In the genomic region with DNA sequence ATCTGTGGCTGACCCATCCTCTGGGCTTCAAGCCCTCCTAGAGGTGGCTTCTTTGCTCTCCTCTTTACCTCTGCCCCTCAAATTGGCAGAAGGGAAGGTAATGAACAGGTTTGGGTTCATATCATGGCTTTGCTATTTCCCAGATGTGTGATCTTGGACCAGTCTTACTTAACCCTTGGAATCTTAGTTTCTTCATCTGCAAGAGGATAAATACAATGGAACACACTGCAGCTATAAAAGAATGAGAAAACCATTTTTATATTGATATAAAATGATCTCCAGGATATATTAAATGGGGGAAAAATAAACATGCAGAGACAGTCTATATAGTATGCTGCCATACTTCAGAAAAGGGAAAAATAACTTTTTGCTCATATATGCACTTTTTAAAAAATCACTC, we compare ENCODE assay signal across 1 cellular context.
TF ChIP-seq lines count a peak whose summit lies in the region.

No MANE protein-coding gene starts in this region.

TF ChIP-seq in HepG2, 621 proteins besides CTCF, POLR2A, EP300 and RAD21:
- no peak for TF ChIP-seq DMAP1 (CRISPR knock-in tag; IDR thresholded peaks at IDR 0.05)
- no peak for TF ChIP-seq RARA (CRISPR knock-in tag; IDR thresholded peaks at IDR 0.05)
- no peak for TF ChIP-seq SIN3B (IDR thresholded peaks at IDR 0.05; ENCODE audit: low read length)
- TF ChIP-seq ZNF543 (CRISPR knock-in tag; IDR thresholded peaks at IDR 0.05): no peak
- no peak for TF ChIP-seq ELK4 (CRISPR knock-in tag; IDR thresholded peaks at IDR 0.05; ENCODE audit: borderline replicate concordance)
- TF ChIP-seq, protein P1, sequence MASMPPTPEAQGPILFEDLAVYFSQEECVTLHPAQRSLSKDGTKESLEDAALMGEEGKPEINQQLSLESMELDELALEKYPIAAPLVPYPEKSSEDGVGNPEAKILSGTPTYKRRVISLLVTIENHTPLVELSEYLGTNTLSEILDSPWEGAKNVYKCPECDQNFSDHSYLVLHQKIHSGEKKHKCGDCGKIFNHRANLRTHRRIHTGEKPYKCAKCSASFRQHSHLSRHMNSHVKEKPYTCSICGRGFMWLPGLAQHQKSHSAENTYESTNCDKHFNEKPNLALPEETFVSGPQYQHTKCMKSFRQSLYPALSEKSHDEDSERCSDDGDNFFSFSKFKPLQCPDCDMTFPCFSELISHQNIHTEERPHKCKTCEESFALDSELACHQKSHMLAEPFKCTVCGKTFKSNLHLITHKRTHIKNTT (CRISPR knock-in tag; IDR thresholded peaks at IDR 0.05): no peak
- no peak for TF ChIP-seq NAIF1 (CRISPR knock-in tag; IDR thresholded peaks at IDR 0.05; ENCODE audit: borderline replicate concordance)
- TF ChIP-seq ZNF484 (CRISPR knock-in tag; IDR thresholded peaks at IDR 0.05; ENCODE audit: borderline replicate concordance, low read depth): no peak
- no peak for TF ChIP-seq GATAD2A (CRISPR knock-in tag; IDR thresholded peaks at IDR 0.05)
- TF ChIP-seq, protein P2, sequence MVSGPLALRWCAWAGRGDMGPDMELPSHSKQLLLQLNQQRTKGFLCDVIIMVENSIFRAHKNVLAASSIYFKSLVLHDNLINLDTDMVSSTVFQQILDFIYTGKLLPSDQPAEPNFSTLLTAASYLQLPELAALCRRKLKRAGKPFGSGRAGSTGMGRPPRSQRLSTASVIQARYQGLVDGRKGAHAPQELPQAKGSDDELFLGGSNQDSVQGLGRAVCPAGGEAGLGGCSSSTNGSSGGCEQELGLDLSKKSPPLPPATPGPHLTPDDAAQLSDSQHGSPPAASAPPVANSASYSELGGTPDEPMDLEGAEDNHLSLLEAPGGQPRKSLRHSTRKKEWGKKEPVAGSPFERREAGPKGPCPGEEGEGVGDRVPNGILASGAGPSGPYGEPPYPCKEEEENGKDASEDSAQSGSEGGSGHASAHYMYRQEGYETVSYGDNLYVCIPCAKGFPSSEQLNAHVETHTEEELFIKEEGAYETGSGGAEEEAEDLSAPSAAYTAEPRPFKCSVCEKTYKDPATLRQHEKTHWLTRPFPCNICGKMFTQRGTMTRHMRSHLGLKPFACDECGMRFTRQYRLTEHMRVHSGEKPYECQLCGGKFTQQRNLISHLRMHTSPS (CRISPR knock-in tag; IDR thresholded peaks at IDR 0.05; ENCODE audit: low read depth): no peak
- no peak for TF ChIP-seq NCOA5 (CRISPR knock-in tag; IDR thresholded peaks at IDR 0.05)
- TF ChIP-seq ZGPAT (CRISPR knock-in tag; IDR thresholded peaks at IDR 0.05): no peak
- no peak for TF ChIP-seq SMAD1 (CRISPR knock-in tag; IDR thresholded peaks at IDR 0.05; ENCODE audit: borderline replicate concordance, low read depth)
- TF ChIP-seq E2F5 (CRISPR knock-in tag; conservative IDR thresholded peaks at IDR 0.05): no peak
- no peak for TF ChIP-seq HMGXB3 (CRISPR knock-in tag; IDR thresholded peaks at IDR 0.05; ENCODE audit: borderline replicate concordance)
